In the genomic region with DNA sequence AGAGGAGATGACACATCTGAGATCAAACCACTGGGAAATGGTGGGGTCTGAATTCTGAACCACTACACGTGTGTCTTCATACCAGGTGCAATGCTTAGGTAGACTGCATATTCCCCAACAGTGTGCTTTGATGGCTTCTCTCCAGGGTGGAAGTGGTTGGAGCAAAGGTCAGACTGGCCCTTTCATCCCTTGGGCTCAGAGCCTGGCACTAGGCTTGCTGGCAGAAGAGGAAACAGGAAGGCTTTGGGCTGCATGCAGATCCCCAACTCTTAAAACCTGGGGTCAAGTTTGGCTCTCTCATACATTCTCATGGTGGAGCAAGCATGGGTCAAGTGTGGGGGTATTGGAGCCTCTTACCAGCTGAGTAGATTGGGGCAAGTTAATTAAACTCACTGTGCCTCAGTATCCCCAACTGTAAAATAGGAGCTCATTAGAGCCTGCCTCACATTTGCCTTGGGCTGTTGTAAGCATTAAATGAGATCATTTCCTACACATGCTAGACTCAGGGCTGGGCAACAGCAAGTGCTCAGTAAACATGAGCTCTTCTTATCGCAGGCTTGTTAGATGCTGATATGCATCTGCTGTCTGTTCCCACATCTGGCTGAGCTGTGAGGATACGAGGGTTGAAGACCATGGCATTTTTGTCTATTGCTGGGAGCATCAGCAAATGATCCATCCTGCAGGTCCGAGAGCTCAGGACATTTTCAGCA, we compare ENCODE assay signal across 9 cellular contexts.
DNase-seq lines count a peak whose midpoint lies in the region; ATAC-seq and TF ChIP-seq lines count a peak whose summit lies in the region.
"Had no signal": no experiment of that assay in that cellular context is flagged by ENCODE, and none has a peak within 500 bp of the region (broad histone marks: within the 10 kb centered on the region; RNA-seq: fewer than 3 reads in every experiment).

No MANE protein-coding gene starts in this region.

- H3K27me3 ChIP-seq in OCI-LY3 (ENCODE audit: low read depth, low read length) (no peaks in the 10 kb centered on the region), parathyroid adenoma (ENCODE audit: control insufficient read depth, insufficient read depth, low read length) (no peaks in the 10 kb centered on the region)
- H3K27me3 ChIP-seq: uterus had no signal

- H3K27ac ChIP-seq in OCI-LY3 (ENCODE audit: low read length), result peak overlapping the region; percentile 93
- peak overlapping the region; percentile 73 for H3K27ac ChIP-seq in cingulate gyrus (ENCODE audit: low read depth, low read length)
- peak overlapping the region; percentile 45 for H3K27ac ChIP-seq in parathyroid adenoma

- no peak overlapping the region for H2AFZ ChIP-seq in OCI-LY3 (ENCODE audit: low read depth, low read length)
- H2AFZ ChIP-seq in parathyroid adenoma, result peak overlapping the region; percentile 74

- TF ChIP-seq CTCF in OCI-LY3 (IDR thresholded peaks at IDR 0.05; ENCODE audit: low read depth, low read length) (no peak), parathyroid adenoma (IDR thresholded peaks at IDR 0.05) (no peak)

- peaks cover 98% of the 10 kb centered on the region for H3K4me1 ChIP-seq in OCI-LY3 (ENCODE audit: low read length)
- peaks cover 27% of the 10 kb centered on the region for H3K4me1 ChIP-seq in parathyroid adenoma
- H3K4me1 ChIP-seq: uterus had no signal

- peak overlapping the region; percentile 89 for H3K9ac ChIP-seq in OCI-LY3 (ENCODE audit: low read length)
- no peak overlapping the region for H3K9ac ChIP-seq in parathyroid adenoma

- H3K4me2 ChIP-seq in OCI-LY3 (ENCODE audit: low read length) (peak overlapping the region; percentile 68), parathyroid adenoma (ENCODE audit: low read length) (no peak overlapping the region)

- peak; percentile 3 for ATAC-seq in GM18861 (IDR thresholded peaks at IDR 0.05; ENCODE audit: unreplicated experiment)

- no peak for DNase-seq in C1 segment of cervical spinal cord (lab: John Stamatoyannopoulos, UW)
- no peak for DNase-seq in NCI-H446 (lab: John Stamatoyannopoulos, UW)
- DNase-seq in SIG-M5 (lab: John Stamatoyannopoulos, UW), result no peak
- DNase-seq in LoVo (ENCODE audit: low spot score), result no peak

- peaks cover 23% of the 10 kb centered on the region for H3K36me3 ChIP-seq in OCI-LY3 (replicated peaks; ENCODE audit: low read depth, low read length)
- no peaks in the 10 kb centered on the region for H3K36me3 ChIP-seq in parathyroid adenoma (ENCODE audit: control insufficient read depth, insufficient read depth, low read length)
- H3K36me3 ChIP-seq: uterus had no signal

- H3K9me3 ChIP-seq in OCI-LY3 (ENCODE audit: insufficient read depth, low read length), result no peaks in the 10 kb centered on the region
- no peaks in the 10 kb centered on the region for H3K9me3 ChIP-seq in parathyroid adenoma (ENCODE audit: control insufficient read depth, low read length)
- H3K9me3 ChIP-seq: uterus had no signal

- H3K4me3 ChIP-seq in OCI-LY3 (ENCODE audit: low read length) (peak overlapping the region; percentile 43), parathyroid adenoma (ENCODE audit: low read depth, low read length) (no peak overlapping the region)
- H3K4me3 ChIP-seq: uterus had no signal

- peaks cover 92% of the 10 kb centered on the region for H3K79me2 ChIP-seq in OCI-LY3 (ENCODE audit: low read length)
- no peaks in the 10 kb centered on the region for H3K79me2 ChIP-seq in parathyroid adenoma

- H4K20me1 ChIP-seq in OCI-LY3 (ENCODE audit: insufficient read depth, low read length), result no peaks in the 10 kb centered on the region; the same call in 1 of the 2 replicates
